Comparison of ENCODE assay signal across 29 cellular contexts in genomic region chr1:76048194-76048593, GRCh38. TPM values are rescaled to one million over a fixed set of nuclear protein-coding genes. Genes with fewer than 3 reads are reported as not detected.
"Had no signal": no experiment of that assay in that cellular context is flagged by ENCODE, and none has a peak within 500 bp of the region (broad histone marks: within the 10 kb centered on the region; RNA-seq: fewer than 3 reads in every experiment).

No MANE protein-coding gene starts in this region.

- H3K4me3 ChIP-seq: body of pancreas, cardiac muscle cell, colonic mucosa, esophagus squamous epithelium, left ventricle myocardium inferior, lung, mucosa of descending colon, right lobe of liver, testis, transverse colon had no signal

- H3K27me3 ChIP-seq: body of pancreas, cardiac muscle cell, colonic mucosa, esophagus squamous epithelium, right lobe of liver, testis, transverse colon had no signal

- DNase-seq: activated CD4-positive, alpha-beta T cell treated with anti-CD3 and anti-CD28 coated beads for 4 hours; activated CD4-positive, alpha-beta T cell treated with anti-CD3 and anti-CD28 coated beads, Interleukin-2, amount 50 U/mL, for 48 hours; activated CD8-positive, alpha-beta memory T cell treated with anti-CD3 and anti-CD28 coated beads for 24 hours; activated effector memory CD4-positive, alpha-beta T cell treated with Interleukin-2 at 50 U/mL for 16 hours; activated naive CD4-positive, alpha-beta T cell treated with Interleukin-2 at 50 U/mL for 16 hours; anterior cingulate cortex; body of pancreas; cerebellar nuclear complex; colonic mucosa; effector CD8-positive, alpha-beta T cell; esophagus squamous epithelium; foreskin melanocyte; islet precursor cell; left ventricle myocardium inferior; mesendoderm; mucosa of descending colon; posterior cingulate gyrus; right lobe of liver; stimulated activated CD4-positive, alpha-beta T cell treated with anti-CD3 and anti-CD28 coated beads, Interleukin-12 subunit alpha, Interleukin-12 subunit beta, amount 100 ng/mL, for 4 hours; stimulated activated CD4-positive, alpha-beta T cell treated with anti-CD3 and anti-CD28 coated beads, Interleukin-4, amount 100 ng/mL, for 1 hour; stimulated activated naive CD8-positive, alpha-beta T cell treated with anti-CD3 and anti-CD28 coated beads, Interleukin-15, Interleukin-2, amounts not matched to agents 100 U/mL and 50 U/mL, for 24 hours; testis; transverse colon had no signal

- H3K4me1 ChIP-seq: body of pancreas, colonic mucosa, esophagus squamous epithelium, left ventricle myocardium inferior, right lobe of liver, testis, transverse colon had no signal

- ATAC-seq: body of pancreas; mucosa of descending colon; natural killer cell treated with Interleukin-12 subunit alpha and Interleukin-12 subunit beta and Interleukin-15 and Interleukin-18, amount 100 ng/mL, for 72 hours; right lobe of liver; stimulated activated naive CD8-positive, alpha-beta T cell treated with anti-CD3 and anti-CD28 coated beads, Interleukin-15, Interleukin-2, amounts not matched to agents 100 U/mL and 50 U/mL, for 24 hours had no signal

- H3K36me3 ChIP-seq: cardiac muscle cell, colonic mucosa, esophagus squamous epithelium, left ventricle myocardium inferior, right lobe of liver, transverse colon had no signal

- H3K27ac ChIP-seq: body of pancreas, cardiac muscle cell, colonic mucosa, epithelial cell of prostate, esophagus squamous epithelium, left ventricle myocardium inferior, right lobe of liver, testis, transverse colon had no signal

- H3K9me3 ChIP-seq: body of pancreas, colonic mucosa, esophagus squamous epithelium, mucosa of descending colon, right lobe of liver, testis, transverse colon had no signal

RNA-seq across cellular contexts. Expression of gene ST6GALNAC3, which starts 26.4 kb away (rescaled TPM):
- total RNA-seq: myocyte, osteoblast had no signal
